ENCODE assay signal across 22 cellular contexts in the genomic region with DNA sequence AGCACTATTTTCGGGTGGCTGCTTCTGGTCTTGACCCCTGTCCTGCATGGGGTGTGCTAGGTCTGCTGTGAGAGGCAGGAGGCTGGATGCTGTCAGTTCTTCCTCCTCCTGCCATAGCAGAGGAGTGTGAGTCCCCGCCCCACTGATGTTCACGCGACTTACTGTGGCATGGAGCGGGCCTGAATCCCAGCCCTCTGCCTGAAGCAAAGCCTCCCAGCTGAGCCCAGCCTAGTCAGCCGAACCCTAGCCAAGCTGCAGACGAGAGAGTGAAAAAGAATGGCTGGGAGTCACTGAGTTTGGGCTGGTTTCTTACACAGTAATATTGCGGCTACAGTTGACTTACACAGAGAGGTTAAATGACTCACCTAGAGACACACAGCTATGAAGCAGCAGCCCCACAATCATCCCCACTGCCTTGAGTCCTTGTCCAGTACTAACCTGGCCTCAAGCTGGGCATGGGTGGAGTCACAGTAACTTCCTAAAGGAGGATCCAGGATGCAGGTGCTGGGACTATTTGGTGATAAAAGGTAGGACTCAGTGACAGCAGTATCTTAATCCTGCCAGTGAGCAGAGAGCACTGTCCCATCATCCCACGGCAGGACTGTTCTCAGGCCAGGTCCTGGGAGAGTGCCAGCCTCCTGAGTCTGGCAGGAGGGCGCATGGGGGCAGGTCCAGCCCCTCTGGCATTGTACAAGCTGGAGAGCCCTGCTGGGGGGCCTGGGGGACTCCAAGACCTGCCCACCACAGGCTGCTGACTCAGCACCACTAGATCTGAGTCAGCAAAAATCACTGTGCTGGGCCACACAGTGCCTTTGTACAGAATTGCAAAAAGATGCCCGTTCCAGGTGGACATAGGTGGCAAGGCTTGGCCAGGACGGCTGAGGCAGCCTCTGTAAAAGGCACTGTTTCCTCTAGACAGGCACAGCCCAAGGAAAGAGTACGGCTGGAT.
"Had no signal": no experiment of that assay in that cellular context is flagged by ENCODE, and none has a peak within 500 bp of the region (broad histone marks: within the 10 kb centered on the region; RNA-seq: fewer than 3 reads in every experiment).

No MANE protein-coding gene starts in this region.

- H3K27ac Mint-ChIP-seq: activated CD4-positive, alpha-beta T cell treated with anti-CD3 and anti-CD28 coated beads, Interleukin-2, amount 10 ng/mL, durations not matched to agents 24 days and 14 days; activated CD8-positive, alpha-beta T cell treated with anti-CD3 and anti-CD28 coated beads, Interleukin-2, amount 10 ng/mL, durations not matched to agents 7 days and 5 days; activated naive CD8-positive, alpha-beta T cell treated with anti-CD3 and anti-CD28 coated beads for 36 hours; activated T-helper 1 cell treated with anti-CD3 and anti-CD28 coated beads, Interleukin-12 subunit alpha, Interleukin-12 subunit beta, Interleukin-2, Interleukin-4 antibody, amounts not matched to agents 30 ng/mL and 10 ng/mL and 1 ng/mL, durations not matched to agents 14 hours and 24 hours and 36 hours; effector memory CD8-positive, alpha-beta T cell; naive thymus-derived CD4-positive, alpha-beta T cell; stimulated activated naive CD8-positive, alpha-beta T cell treated with anti-CD3 and anti-CD28 coated beads, Interleukin-15, Interleukin-2, amounts not matched to agents 100 ng/mL and 50 ng/mL, for 24 hours had no signal

- H3K4me3 ChIP-seq: dorsolateral prefrontal cortex, esophagus muscularis mucosa, prostate gland, thyroid gland had no signal

- H3K4me1 Mint-ChIP-seq: activated naive CD8-positive, alpha-beta T cell treated with anti-CD3 and anti-CD28 coated beads for 36 hours; central memory CD8-positive, alpha-beta T cell had no signal

- ATAC-seq: activated CD8-positive, alpha-beta T cell treated with anti-CD3 and anti-CD28 coated beads, Interleukin-2, amount 10 ng/mL, durations not matched to agents 7 days and 5 days; effector memory CD8-positive, alpha-beta T cell; left cardiac atrium; naive thymus-derived CD4-positive, alpha-beta T cell had no signal

- H3K36me3 Mint-ChIP-seq: activated naive CD8-positive, alpha-beta T cell treated with anti-CD3 and anti-CD28 coated beads for 36 hours had no signal

- H3K9me3 ChIP-seq: esophagus muscularis mucosa, prostate gland, thyroid gland had no signal

- H3K27me3 Mint-ChIP-seq: central memory CD8-positive, alpha-beta T cell had no signal

- DNase-seq: activated CD4-positive, alpha-beta T cell treated with anti-CD3 and anti-CD28 coated beads, Interleukin-2, amount 10 ng/mL, durations not matched to agents 24 days and 14 days; activated CD8-positive, alpha-beta T cell treated with anti-CD3 and anti-CD28 coated beads, Interleukin-2, amount 10 ng/mL, durations not matched to agents 7 days and 5 days; activated naive CD4-positive, alpha-beta T cell treated with Interleukin-2 at 50 U/mL for 16 hours; activated naive CD8-positive, alpha-beta T cell treated with anti-CD3 and anti-CD28 coated beads for 36 hours; dorsolateral prefrontal cortex; effector memory CD8-positive, alpha-beta T cell; hippocampal formation; left cardiac atrium; mesenchymal stem cell; naive thymus-derived CD4-positive, alpha-beta T cell; stimulated activated CD4-positive, alpha-beta T cell treated with anti-CD3 and anti-CD28 coated beads, Interleukin-12 subunit alpha, Interleukin-12 subunit beta, amount 100 ng/mL, for 4 hours; stimulated activated CD4-positive, alpha-beta T cell treated with anti-CD3 and anti-CD28 coated beads, Interleukin-4, amount 100 ng/mL, for 4 hours; substantia nigra had no signal

- H3K4me3 Mint-ChIP-seq: activated CD4-positive, alpha-beta T cell treated with anti-CD3 and anti-CD28 coated beads, Interleukin-2, amount 10 ng/mL, durations not matched to agents 24 days and 14 days; activated CD8-positive, alpha-beta T cell treated with anti-CD3 and anti-CD28 coated beads, Interleukin-2, amount 10 ng/mL, durations not matched to agents 7 days and 5 days; activated naive CD8-positive, alpha-beta T cell treated with anti-CD3 and anti-CD28 coated beads for 36 hours; activated T-helper 1 cell treated with anti-CD3 and anti-CD28 coated beads, Interleukin-12 subunit alpha, Interleukin-12 subunit beta, Interleukin-2, Interleukin-4 antibody, amounts not matched to agents 30 ng/mL and 10 ng/mL and 1 ng/mL, durations not matched to agents 14 hours and 24 hours and 36 hours; central memory CD8-positive, alpha-beta T cell; effector memory CD8-positive, alpha-beta T cell; naive thymus-derived CD4-positive, alpha-beta T cell; stimulated activated naive CD8-positive, alpha-beta T cell treated with anti-CD3 and anti-CD28 coated beads, Interleukin-15, Interleukin-2, amounts not matched to agents 100 ng/mL and 50 ng/mL, for 24 hours had no signal

- H3K4me1 ChIP-seq: prostate gland had no signal

- H3K9me3 Mint-ChIP-seq: activated CD4-positive, alpha-beta T cell treated with anti-CD3 and anti-CD28 coated beads, Interleukin-2, amount 10 ng/mL, durations not matched to agents 24 days and 14 days; activated naive CD8-positive, alpha-beta T cell treated with anti-CD3 and anti-CD28 coated beads for 36 hours; activated T-helper 1 cell treated with anti-CD3 and anti-CD28 coated beads, Interleukin-12 subunit alpha, Interleukin-12 subunit beta, Interleukin-2, Interleukin-4 antibody, amounts not matched to agents 30 ng/mL and 10 ng/mL and 1 ng/mL, durations not matched to agents 14 hours and 24 hours and 36 hours; central memory CD8-positive, alpha-beta T cell; effector memory CD8-positive, alpha-beta T cell; stimulated activated naive CD8-positive, alpha-beta T cell treated with anti-CD3 and anti-CD28 coated beads, Interleukin-15, Interleukin-2, amounts not matched to agents 100 ng/mL and 50 ng/mL, for 24 hours had no signal

- H3K27me3 ChIP-seq: thyroid gland had no signal

- FAIRE-seq: astrocyte, colon, frontal cortex had no signal

- H3K27ac ChIP-seq: dorsolateral prefrontal cortex, esophagus muscularis mucosa, prostate gland, thyroid gland had no signal

- H3K36me3 ChIP-seq: esophagus muscularis mucosa, prostate gland, thyroid gland had no signal
